ENCODE assay signal across 16 cellular contexts in genomic region chr1:100130552-100131077, GRCh38. TPM values are rescaled to one million over a fixed set of nuclear protein-coding genes. Genes with fewer than 3 reads are reported as not detected.
DNase-seq lines count a peak whose midpoint lies in the region; ATAC-seq, FAIRE-seq and TF ChIP-seq lines count a peak whose summit lies in the region.
"Had no signal": no experiment of that assay in that cellular context is flagged by ENCODE, and none has a peak within 500 bp of the region (broad histone marks: within the 10 kb centered on the region; RNA-seq: fewer than 3 reads in every experiment).

No MANE protein-coding gene starts in this region.

- no peak overlapping the region for H3K9ac ChIP-seq in GM12878 (ENCODE audit: control insufficient read depth, insufficient read depth, low read length)

- no peaks in the 10 kb centered on the region for H3K9me3 ChIP-seq in GM12878 (replicated peaks; ENCODE audit: control insufficient read depth, insufficient read depth, low read length)
- H3K9me3 ChIP-seq: neutrophil, upper lobe of left lung had no signal

- TF ChIP-seq POLR2A in GM12878 (IDR thresholded peaks at IDR 0.05; ENCODE audit: low read depth, low read length): no peak

- peaks cover 78% of the 10 kb centered on the region for H3K79me2 ChIP-seq in GM12878 (ENCODE audit: control insufficient read depth, insufficient read depth, low read length)

- 21% methylated on average over 5 of the region's 5 CpGs for WGBS in GM12878 (ENCODE audit: insufficient coverage, insufficient replicate concordance, low lambda C conversion rate, missing lambda C conversion rate)

- peaks cover 43% of the 10 kb centered on the region for H3K4me1 Mint-ChIP-seq in activated CD4-positive, alpha-beta T cell treated with anti-CD3 and anti-CD28 coated beads, Interleukin-2, amount 10 ng/mL, durations not matched to agents 24 days and 14 days
- peaks cover 32% of the 10 kb centered on the region for H3K4me1 Mint-ChIP-seq in activated CD4-positive, alpha-beta T cell treated with anti-CD3 and anti-CD28 coated beads for 36 hours
- peaks cover 27% of the 10 kb centered on the region for H3K4me1 Mint-ChIP-seq in nephron

- ATAC-seq in activated CD4-positive, alpha-beta T cell treated with anti-CD3 and anti-CD28 coated beads for 36 hours: no peak
- ATAC-seq in GM12878: peak; percentile 6
- ATAC-seq: activated CD8-positive, alpha-beta T cell treated with anti-CD3 and anti-CD28 coated beads for 36 hours; T-helper 17 cell had no signal

- in situ Hi-C loops in GM12878 (cut with MboI): no loop called here

- TF ChIP-seq EP300 in GM12878 (IDR thresholded peaks at IDR 0.05; ENCODE audit: borderline replicate concordance in 1 of 2, control insufficient read depth in 1 of 2, low read depth in 2 of 2, low read length in 2 of 2): no peak

- no peak for FAIRE-seq in GM12878 (lab: Jason Lieb, UNC)

- no peaks in the 10 kb centered on the region for H3K36me3 ChIP-seq in GM12878 (ENCODE audit: control insufficient read depth in 2 of 2, insufficient read depth in 2 of 2, low read length in 1 of 2)
- H3K36me3 ChIP-seq: neutrophil, upper lobe of left lung had no signal

- TF ChIP-seq CTCF in GM12878 (IDR thresholded peaks at IDR 0.05 in 2 of 3, conservative IDR thresholded peaks at IDR 0.05 in 1 of 3; ENCODE audit: control insufficient read depth in 2 of 3, extremely low read depth in 1 of 3, insufficient read depth in 1 of 3, low read depth in 3 of 3, low read length in 3 of 3): no peak
- TF ChIP-seq CTCF in nephron (IDR thresholded peaks at IDR 0.05; ENCODE audit: unreplicated experiment in 3 of 3): no peak

- peaks cover 10% of the 10 kb centered on the region for H3K36me3 Mint-ChIP-seq in activated CD4-positive, alpha-beta T cell treated with anti-CD3 and anti-CD28 coated beads, Interleukin-2, amount 10 ng/mL, durations not matched to agents 24 days and 14 days (ENCODE audit: low read depth)
- H3K36me3 Mint-ChIP-seq in activated CD4-positive, alpha-beta T cell treated with anti-CD3 and anti-CD28 coated beads for 36 hours (ENCODE audit: low read depth): peaks cover 12% of the 10 kb centered on the region
- no peaks in the 10 kb centered on the region for H3K36me3 Mint-ChIP-seq in nephron (ENCODE audit: low read depth)

- peaks cover 11% of the 10 kb centered on the region for H3K4me1 ChIP-seq in GM12878 (ENCODE audit: control insufficient read depth, insufficient read depth, low read length)

- H2AFZ ChIP-seq in GM12878 (ENCODE audit: control insufficient read depth, low read depth, low read length): peak overlapping the region; percentile 40

- no peak for TF ChIP-seq RAD21 in GM12878 (IDR thresholded peaks at IDR 0.05; ENCODE audit: insufficient read depth, low read depth, low read length)

- RAD21 ChIA-PET in GM12878 (lab: Charles Lee; ENCODE audit: unreplicated experiment): interaction anchor here (0.8 to 2.2 kb wide), 3 partner anchors 21 to 91 kb away, joined by 3 to 7 read pairs (median 4); no protein-coding TSS in a partner anchor

- H4K20me1 ChIP-seq in GM12878 (ENCODE audit: control insufficient read depth, insufficient read depth): no peaks in the 10 kb centered on the region

- H3K9me3 Mint-ChIP-seq in activated CD4-positive, alpha-beta T cell treated with anti-CD3 and anti-CD28 coated beads, Interleukin-2, amount 10 ng/mL, durations not matched to agents 24 days and 14 days: no peaks in the 10 kb centered on the region
- H3K9me3 Mint-ChIP-seq in activated CD4-positive, alpha-beta T cell treated with anti-CD3 and anti-CD28 coated beads for 36 hours (ENCODE audit: low read depth): no peaks in the 10 kb centered on the region
- H3K9me3 Mint-ChIP-seq in nephron: no peaks in the 10 kb centered on the region
- H3K9me3 Mint-ChIP-seq: activated CD8-positive, alpha-beta T cell treated with anti-CD3 and anti-CD28 coated beads for 36 hours; activated naive CD4-positive, alpha-beta T cell treated with anti-CD3 and anti-CD28 coated beads, Interleukin-2, amount 50 U/mL, for 72 hours; dendritic cell treated with granulocyte-macrophage colony-stimulating factor and Interleukin-4, amounts not matched to agents 40 ng/mL and 50 ng/mL, for 4 days had no signal

- SMC1A ChIA-PET in GM12878 (lab: Charles Lee; ENCODE audit: uncharacterized antibody, unreplicated experiment): interaction anchor here (1.0 to 1.9 kb wide), 3 partner anchors 45 to 53 kb away, joined by 3 to 5 read pairs (median 4); no protein-coding TSS in a partner anchor

- intact Hi-C loops in activated CD4-positive, alpha-beta T cell treated with anti-CD3 and anti-CD28 coated beads, Interleukin-2, amount 10 ng/mL, durations not matched to agents 24 days and 14 days (cut with micrococcal nuclease): loop anchor here (5.0 kb wide), 1 partner anchor 117 kb away; the partner anchor contains the start of gene DBT
- intact Hi-C loops in activated CD4-positive, alpha-beta T cell treated with anti-CD3 and anti-CD28 coated beads for 36 hours (cut with DNase I, micrococcal nuclease): loop anchor here in 1 of 2 experiments (5.0 kb wide), 1 partner anchor 278 kb away; the partner anchor contains the start of gene AGL
- intact Hi-C loops in GM12878 (cut with micrococcal nuclease; ENCODE audit: unreplicated experiment): loop anchor here (10.0 kb wide), 1 partner anchor 324 kb away; no protein-coding TSS in a partner anchor

- H3K27ac ChIP-seq in GM12878 (ENCODE audit: control insufficient read depth, insufficient read depth): peak overlapping the region; percentile 55
- H3K27ac ChIP-seq: neutrophil, upper lobe of left lung had no signal

- H3K4me2 ChIP-seq in GM12878 (ENCODE audit: control insufficient read depth, insufficient read depth): peak overlapping the region; percentile 1; the same call in 1 of the 2 replicates

- no TSS peak for BruUV-seq in GM12878 (replicated peaks; lab: Mats Ljungman, UMichigan)

- POLR2A ChIA-PET in activated CD4-positive, alpha-beta T cell treated with anti-CD3 and anti-CD28 coated beads for 36 hours (lab: Charles Lee): interaction anchor here (0.7 kb wide), 1 partner anchor 43 kb away, joined by 3 read pairs; no protein-coding TSS in a partner anchor
- POLR2A ChIA-PET in GM12878 (lab: Charles Lee): interaction anchor here (0.7 to 0.8 kb wide), 4 partner anchors 157 to 428 kb away, joined by 3 read pairs; no protein-coding TSS in a partner anchor

- CTCF ChIA-PET in activated CD4-positive, alpha-beta T cell treated with anti-CD3 and anti-CD28 coated beads for 36 hours (lab: Charles Lee): no interaction called here
- CTCF ChIA-PET in GM12878 (lab: Yijun Ruan, JAX): interaction anchor here (1.1 to 1.5 kb wide), 4 partner anchors 221 to 325 kb away, joined by 3 to 4 read pairs (median 3); no protein-coding TSS in a partner anchor

- peak overlapping the region; percentile 43 for H3K4me3 ChIP-seq in GM12878
- H3K4me3 ChIP-seq: upper lobe of left lung had no signal

- no peaks in the 10 kb centered on the region for H3K27me3 ChIP-seq in GM12878 (replicated peaks in 1 of 2; ENCODE audit: control insufficient read depth in 2 of 2, insufficient read depth in 2 of 2, low read length in 1 of 2)
- H3K27me3 ChIP-seq: neutrophil, upper lobe of left lung had no signal

- H3K27me3 Mint-ChIP-seq in activated CD4-positive, alpha-beta T cell treated with anti-CD3 and anti-CD28 coated beads, Interleukin-2, amount 10 ng/mL, durations not matched to agents 24 days and 14 days: peaks cover 3% of the 10 kb centered on the region
- H3K27me3 Mint-ChIP-seq in activated CD4-positive, alpha-beta T cell treated with anti-CD3 and anti-CD28 coated beads for 36 hours: no peaks in the 10 kb centered on the region
- no peaks in the 10 kb centered on the region for H3K27me3 Mint-ChIP-seq in nephron (ENCODE audit: low read depth)
- H3K27me3 Mint-ChIP-seq: activated CD8-positive, alpha-beta T cell treated with anti-CD3 and anti-CD28 coated beads for 36 hours; dendritic cell treated with granulocyte-macrophage colony-stimulating factor and Interleukin-4, amounts not matched to agents 40 ng/mL and 50 ng/mL, for 4 days; T-helper 17 cell had no signal

- peak overlapping the region; percentile 7 for H3K27ac Mint-ChIP-seq in activated CD4-positive, alpha-beta T cell treated with anti-CD3 and anti-CD28 coated beads, Interleukin-2, amount 10 ng/mL, durations not matched to agents 24 days and 14 days
- no peak overlapping the region for H3K27ac Mint-ChIP-seq in activated CD4-positive, alpha-beta T cell treated with anti-CD3 and anti-CD28 coated beads for 36 hours
- no peak overlapping the region for H3K27ac Mint-ChIP-seq in nephron
- H3K27ac Mint-ChIP-seq: dendritic cell treated with granulocyte-macrophage colony-stimulating factor and Interleukin-4, amounts not matched to agents 40 ng/mL and 50 ng/mL, for 4 days; T-helper 17 cell had no signal

- DNase-seq in activated CD4-positive, alpha-beta T cell treated with anti-CD3 and anti-CD28 coated beads, Interleukin-2, amount 10 ng/mL, durations not matched to agents 24 days and 14 days: no peak
- no peak for DNase-seq in activated CD4-positive, alpha-beta T cell treated with anti-CD3 and anti-CD28 coated beads for 36 hours
- DNase-seq in HT1080 (ENCODE audit: low read depth) (peak; percentile 19), GM12878 (ENCODE audit: low read depth, low spot score) (no peak), HPDE6-E6E7 (ENCODE audit: extremely low spot score) (no peak), NCI-H2107 treated with DMSO at 0.1 percent for 48 hours (lab: John Stamatoyannopoulos, UW; ENCODE audit: unreplicated experiment) (no peak), iPS-NIHi11 (ENCODE audit: low spot score) (no peak)
- DNase-seq: ACHN; activated CD8-positive, alpha-beta T cell treated with anti-CD3 and anti-CD28 coated beads for 36 hours; NCI-H1417; T-helper 17 cell; upper lobe of left lung had no signal

- H3K4me3 Mint-ChIP-seq in activated CD4-positive, alpha-beta T cell treated with anti-CD3 and anti-CD28 coated beads, Interleukin-2, amount 10 ng/mL, durations not matched to agents 24 days and 14 days: no peak overlapping the region
- H3K4me3 Mint-ChIP-seq in activated CD4-positive, alpha-beta T cell treated with anti-CD3 and anti-CD28 coated beads for 36 hours: no peak overlapping the region
- peak overlapping the region; percentile 37 to 56 (median 52) for H3K4me3 Mint-ChIP-seq in nephron
- H3K4me3 Mint-ChIP-seq: dendritic cell treated with granulocyte-macrophage colony-stimulating factor and Interleukin-4, amounts not matched to agents 40 ng/mL and 50 ng/mL, for 4 days had no signal

RNA-seq across cellular contexts. Expression of gene SASS6, which starts 2.1 kb away (rescaled TPM):
- 16.0 and 17.2 TPM in 2 replicates for total RNA-seq in activated CD4-positive, alpha-beta T cell treated with anti-CD3 and anti-CD28 coated beads, Interleukin-2, amount 10 ng/mL, durations not matched to agents 24 days and 14 days
- total RNA-seq in activated CD4-positive, alpha-beta T cell treated with anti-CD3 and anti-CD28 coated beads for 36 hours: 10 to 100 TPM; 14.2 to 17.4 TPM
- 11.1 and 12.1 TPM in 2 replicates for total RNA-seq in HT1080 (2014; rRNA removed; shearing (Covaris generic))
- polyA plus RNA-seq in HT1080 (2015; cell fraction: cytosol; rRNA removed): 8.7 and 12.1 TPM in 2 replicates
- 25.2 and 29.7 TPM in 2 replicates for polyA plus RNA-seq in HT1080 (2015; cell fraction: nucleus; rRNA removed)
- 20.8 and 22.8 TPM in 2 replicates for total RNA-seq in GM12878 (2013; cell fraction: nucleolus; rRNA removed)
- total RNA-seq in GM12878 (2014; rRNA removed) (8.8 and 12.6 TPM in 2 replicates), GM12878 (2014; rRNA removed; fragmentation: Illumina TruSeq; extraction: Trizol) (17.9 and 18.5 TPM in 2 replicates), GM12878 (2021) (9.7 and 11.1 TPM in 2 replicates)
- 3.1 TPM for polyA plus RNA-seq in GM12878 (2011; ENCODE audit: low read depth)
- polyA plus RNA-seq in GM12878 (2011; rRNA removed) (7.0 and 11.1 TPM in 2 replicates), GM12878 (2014; fragmentation: Illumina TruSeq; extraction: Trizol) (17.1 and 21.0 TPM in 2 replicates), GM12878 (2014; fragmentation: Nextera tagmentation; extraction: Ambion mirVana) (10 to 100 TPM in 1 of 2 experiments, 1 to 10 TPM in 1; 8.2 to 10.7 TPM), GM12878 (2014; rRNA removed) (6.6 and 6.7 TPM in 2 replicates), GM12878 (2016; fragmentation: Nextera tagmentation; extraction: Ambion mirVana) (10 to 100 TPM; 11.2 to 11.9 TPM)
- polyA plus RNA-seq in GM12878 (2011; cell fraction: cytosol; rRNA removed): 1.5 and 1.9 TPM in 2 replicates
- 6.6 and 7.8 TPM in 2 replicates for polyA plus RNA-seq in GM12878 (2011; cell fraction: nucleus; rRNA removed)
- 5.5 and 6.8 TPM in 2 replicates for polyA plus RNA-seq in GM12878 (2012)
- 2.4 and 3.1 TPM in 2 replicates for polyA minus RNA-seq in GM12878 (2011; rRNA and poly(A)+ RNA removed)
- polyA minus RNA-seq in GM12878 (2011; cell fraction: cytosol; rRNA and poly(A)+ RNA removed): 1.7 and 2.7 TPM in 2 replicates
- 2.9 and 3.9 TPM in 2 replicates for polyA minus RNA-seq in GM12878 (2011; cell fraction: nucleus; rRNA and poly(A)+ RNA removed)

RNA-seq across cellular contexts. Expression of gene TRMT13, which starts 2.3 kb away (rescaled TPM):
- total RNA-seq in activated CD4-positive, alpha-beta T cell treated with anti-CD3 and anti-CD28 coated beads, Interleukin-2, amount 10 ng/mL, durations not matched to agents 24 days and 14 days: 24.3 and 25.5 TPM in 2 replicates
- total RNA-seq in activated CD4-positive, alpha-beta T cell treated with anti-CD3 and anti-CD28 coated beads for 36 hours: 10 to 100 TPM; 19.0 to 20.2 TPM
- 13.2 and 23.2 TPM in 2 replicates for total RNA-seq in HT1080 (2014; rRNA removed; shearing (Covaris generic))
- 20.0 and 26.7 TPM in 2 replicates for polyA plus RNA-seq in HT1080 (2015; cell fraction: cytosol; rRNA removed)
- polyA plus RNA-seq in HT1080 (2015; cell fraction: nucleus; rRNA removed): 95.4 and 111 TPM in 2 replicates
- 79.1 and 97.4 TPM in 2 replicates for total RNA-seq in GM12878 (2013; cell fraction: nucleolus; rRNA removed)
- total RNA-seq in GM12878 (2014; rRNA removed) (13.7 and 20.8 TPM in 2 replicates), GM12878 (2014; rRNA removed; fragmentation: Illumina TruSeq; extraction: Trizol) (21.1 and 21.6 TPM in 2 replicates), GM12878 (2021) (13.9 and 16.9 TPM in 2 replicates)
- 3.1 TPM for polyA plus RNA-seq in GM12878 (2011; ENCODE audit: low read depth)
- polyA plus RNA-seq in GM12878 (2011; rRNA removed) (25.1 and 43.8 TPM in 2 replicates), GM12878 (2014; fragmentation: Illumina TruSeq; extraction: Trizol) (26.6 and 36.5 TPM in 2 replicates), GM12878 (2014; fragmentation: Nextera tagmentation; extraction: Ambion mirVana) (10 to 100 TPM; 17.1 to 22.3 TPM), GM12878 (2014; rRNA removed) (15.0 and 24.4 TPM in 2 replicates), GM12878 (2016; fragmentation: Nextera tagmentation; extraction: Ambion mirVana) (10 to 100 TPM; 18.9 to 23.3 TPM)
- 4.9 and 6.2 TPM in 2 replicates for polyA plus RNA-seq in GM12878 (2011; cell fraction: cytosol; rRNA removed)
- polyA plus RNA-seq in GM12878 (2011; cell fraction: nucleus; rRNA removed): 40.5 and 42.3 TPM in 2 replicates
- polyA plus RNA-seq in GM12878 (2012): 7.2 and 10.6 TPM in 2 replicates
- 5.1 and 9.0 TPM in 2 replicates for polyA minus RNA-seq in GM12878 (2011; rRNA and poly(A)+ RNA removed)
- 6.1 and 6.4 TPM in 2 replicates for polyA minus RNA-seq in GM12878 (2011; cell fraction: cytosol; rRNA and poly(A)+ RNA removed)
- 10.6 and 14.3 TPM in 2 replicates for polyA minus RNA-seq in GM12878 (2011; cell fraction: nucleus; rRNA and poly(A)+ RNA removed)

RNA-seq across cellular contexts. Expression of gene LRRC39, which starts 47.4 kb away (rescaled TPM):
- 0.23 and 0.57 TPM in 2 replicates for total RNA-seq in activated CD4-positive, alpha-beta T cell treated with anti-CD3 and anti-CD28 coated beads, Interleukin-2, amount 10 ng/mL, durations not matched to agents 24 days and 14 days
- under 1 TPM; 0.32 to 0.51 TPM for total RNA-seq in activated CD4-positive, alpha-beta T cell treated with anti-CD3 and anti-CD28 coated beads for 36 hours
- total RNA-seq in HT1080 (2014; rRNA removed; shearing (Covaris generic)): not detected in 2 replicates
- polyA plus RNA-seq in HT1080 (2015; cell fraction: cytosol; rRNA removed): 0.07 TPM in 1 of 2 replicates, not detected in the other
- 2.0 and 2.9 TPM in 2 replicates for polyA plus RNA-seq in HT1080 (2015; cell fraction: nucleus; rRNA removed)
- 0.84 and 0.91 TPM in 2 replicates for total RNA-seq in GM12878 (2013; cell fraction: nucleolus; rRNA removed)
- total RNA-seq in GM12878 (2014; rRNA removed) (0.33 and 0.51 TPM in 2 replicates), GM12878 (2014; rRNA removed; fragmentation: Illumina TruSeq; extraction: Trizol) (0.76 and 0.88 TPM in 2 replicates), GM12878 (2021) (0.13 and 0.23 TPM in 2 replicates)
- 0.87 TPM for polyA plus RNA-seq in GM12878 (2011; ENCODE audit: low read depth)
- polyA plus RNA-seq in GM12878 (2011; rRNA removed) (0.95 and 1.9 TPM in 2 replicates), GM12878 (2014; fragmentation: Illumina TruSeq; extraction: Trizol) (1.0 and 1.3 TPM in 2 replicates), GM12878 (2014; fragmentation: Nextera tagmentation; extraction: Ambion mirVana) (under 1 TPM; 0.35 to 0.62 TPM), GM12878 (2014; rRNA removed) (1.1 TPM in 2 replicates), GM12878 (2016; fragmentation: Nextera tagmentation; extraction: Ambion mirVana) (under 1 TPM; 0.39 to 0.50 TPM)
- 0.27 and 0.48 TPM in 2 replicates for polyA plus RNA-seq in GM12878 (2011; cell fraction: cytosol; rRNA removed)
- polyA plus RNA-seq in GM12878 (2011; cell fraction: nucleus; rRNA removed): 1.9 and 2.6 TPM in 2 replicates
- polyA plus RNA-seq in GM12878 (2012): 0.56 and 0.69 TPM in 2 replicates
- 0.21 and 0.29 TPM in 2 replicates for polyA minus RNA-seq in GM12878 (2011; rRNA and poly(A)+ RNA removed)
- not detected in 2 replicates for polyA minus RNA-seq in GM12878 (2011; cell fraction: cytosol; rRNA and poly(A)+ RNA removed)
- 0.36 TPM in 1 of 2 replicates, not detected in the other for polyA minus RNA-seq in GM12878 (2011; cell fraction: nucleus; rRNA and poly(A)+ RNA removed)

Comparison
In these comparisons a context has a peak if more than half of its experiments do, and no peak if none do; other contexts are left out.
1. H3K4me3 Mint-ChIP-seq: peak in nephron (3 of 3); none in activated CD4-positive, alpha-beta T cell treated with anti-CD3 and anti-CD28 coated beads, Interleukin-2, amount 10 ng/mL, durations not matched to agents 24 days and 14 days (single experiment) and activated CD4-positive, alpha-beta T cell treated with anti-CD3 and anti-CD28 coated beads for 36 hours (single experiment).